In genomic region chr11:714436-714835, GRCh38 we compare ENCODE assay signal across 23 cellular contexts. TPM values are rescaled to one million over a fixed set of nuclear protein-coding genes. Genes with fewer than 3 reads are reported as not detected.
DNase-seq lines count a peak whose midpoint lies in the region; ATAC-seq, FAIRE-seq and TF ChIP-seq lines count a peak whose summit lies in the region.
"Had no signal": no experiment of that assay in that cellular context is flagged by ENCODE, and none has a peak within 500 bp of the region (broad histone marks: within the 10 kb centered on the region; RNA-seq: fewer than 3 reads in every experiment).

No MANE protein-coding gene starts in this region.

- no TSS peak for BruUV-seq in HepG2 (replicated peaks; lab: Mats Ljungman, UMichigan)

- H3K9me3 ChIP-seq in HepG2 (ENCODE audit: low read length) (no peaks in the 10 kb centered on the region), right lobe of liver (no peaks in the 10 kb centered on the region), psoas muscle (no peaks in the 10 kb centered on the region)
- H3K9me3 ChIP-seq: A549, BE2C, HAP-1 had no signal

- peaks cover 4 to 15% of the 10 kb centered on the region in 2 experiments; a peak in 4 of 5 replicates for H3K36me3 ChIP-seq in HepG2 (replicated peaks in 1 of 2; ENCODE audit: control insufficient read depth in 1 of 2, insufficient read depth in 2 of 2, low read length in 2 of 2)
- peaks cover 0 to 9% (median 2%) of the 10 kb centered on the region in 4 donors for H3K36me3 ChIP-seq in right lobe of liver
- no peaks in the 10 kb centered on the region for H3K36me3 ChIP-seq in psoas muscle (ENCODE audit: insufficient read depth in 1 of 2, low read depth in 1 of 2)
- H3K36me3 ChIP-seq: BE2C; BLaER1 treated with 17β-estradiol and CSF1 and Interleukin-3, amounts not matched to agents 10 nM and 100 nM; HAP-1 had no signal

- H3K4me3 ChIP-seq in HepG2 (replicated peaks in 1 of 3; ENCODE audit: insufficient read depth in 1 of 3, low read depth in 2 of 3, low read length in 3 of 3) (no peak overlapping the region), right lobe of liver (no peak overlapping the region), psoas muscle (no peak overlapping the region)
- H3K4me3 ChIP-seq: A549; BLaER1 treated with 17β-estradiol and CSF1 and Interleukin-3, amounts not matched to agents 10 nM and 100 nM; HAP-1 had no signal

- no peak for TF ChIP-seq EP300 in HepG2 (IDR thresholded peaks at IDR 0.05; ENCODE audit: low read depth in 2 of 2, low read length in 2 of 2)
- TF ChIP-seq EP300 in HepG2 (CRISPR knock-in tag; IDR thresholded peaks at IDR 0.05; ENCODE audit: borderline replicate concordance) = no peak

- peak overlapping the region; percentile 68 for H3K27ac Mint-ChIP-seq in type B pancreatic cell
- H3K27ac Mint-ChIP-seq: CD4-positive, alpha-beta T cell; HFFc6 had no signal

- no peak overlapping the region for H2AFZ ChIP-seq in HepG2 (ENCODE audit: low read length)

- ATAC-seq in HepG2 = no peak
- ATAC-seq in right lobe of liver = no peak
- no peak for ATAC-seq in esophagus mucosa
- ATAC-seq in psoas muscle = no peak
- ATAC-seq: A549 had no signal

- H3K4me1 ChIP-seq in HepG2 (ENCODE audit: insufficient read depth, low read length) (peaks cover 60% of the 10 kb centered on the region), right lobe of liver (peaks cover 0 to 25% (median 10%) of the 10 kb centered on the region in 4 donors), psoas muscle (no peaks in the 10 kb centered on the region)
- H3K4me1 ChIP-seq: BE2C, HAP-1 had no signal

- no peak for TF ChIP-seq RAD21 in HepG2 (CRISPR knock-in tag; IDR thresholded peaks at IDR 0.05)

- FAIRE-seq in HepG2 (lab: Jason Lieb, UNC) = no peak
- FAIRE-seq: A549, GM12892, H54 had no signal

- TF ChIP-seq POLR2A in HepG2 (IDR thresholded peaks at IDR 0.05; ENCODE audit: insufficient read depth in 1 of 2, low read depth in 2 of 2, low read length in 2 of 2) (no peak), right lobe of liver (IDR thresholded peaks at IDR 0.05) (no peak)

- H3K4me3 Mint-ChIP-seq in type B pancreatic cell = no peak overlapping the region
- H3K4me3 Mint-ChIP-seq: CD4-positive, alpha-beta T cell; HFFc6 had no signal

- TF ChIP-seq CTCF in HepG2 (CRISPR knock-in tag; IDR thresholded peaks at IDR 0.05) (no peak), right lobe of liver (IDR thresholded peaks at IDR 0.05) (no peak), type B pancreatic cell (conservative IDR thresholded peaks at IDR 0.05) (no peak), psoas muscle (IDR thresholded peaks at IDR 0.05) (no peak)

- no peak for DNase-seq in HepG2 (ENCODE audit: low spot score)
- DNase-seq in right lobe of liver = no peak
- DNase-seq in iPS-NIHi11 (ENCODE audit: low spot score) = peak; percentile 1
- DNase-seq in type B pancreatic cell (ENCODE audit: extremely low spot score, unreplicated experiment) = no peak
- DNase-seq in psoas muscle = no peak
- DNase-seq: 8988T; ACHN; AML-193; BE2C; Calu3; CD4-positive, alpha-beta T cell; CD8-positive, alpha-beta memory T cell; DMS53; DMS79 treated with DMSO at 0.1 percent for 48 hours; GOT3; HFFc6 had no signal

- peaks cover 14% of the 10 kb centered on the region for H3K4me1 Mint-ChIP-seq in type B pancreatic cell (ENCODE audit: unreplicated experiment)

- peaks cover 5% of the 10 kb centered on the region; the same call in 1 of the 2 replicates for H4K20me1 ChIP-seq in HepG2 (ENCODE audit: insufficient read depth, low read length)

- intact Hi-C loops in HepG2 (cut with micrococcal nuclease; ENCODE audit: unreplicated experiment) (no loop called here), right lobe of liver (cut with DNase I) (no loop called here), psoas muscle (cut with DNase I) (no loop called here)

- H3K36me3 Mint-ChIP-seq in type B pancreatic cell = peaks cover 11% of the 10 kb centered on the region
- H3K36me3 Mint-ChIP-seq: CD8-positive, alpha-beta memory T cell had no signal

- H3K27me3 Mint-ChIP-seq in type B pancreatic cell = peaks cover 4% of the 10 kb centered on the region

- H3K27me3 ChIP-seq in HepG2 (ENCODE audit: control insufficient read depth in 1 of 2, insufficient read depth in 2 of 2, low read length in 2 of 2) (no peaks in the 10 kb centered on the region), right lobe of liver (no peaks in the 10 kb centered on the region), psoas muscle (ENCODE audit: insufficient read depth in 3 of 3, low read length in 2 of 3) (peaks cover 0 to 39% (median 5%) of the 10 kb centered on the region in 3 donors)

- no peak overlapping the region for H3K9ac ChIP-seq in HepG2 (ENCODE audit: insufficient read depth, low read depth, low read length)
- H3K9ac ChIP-seq: BLaER1 treated with 17β-estradiol and CSF1 and Interleukin-3, amounts not matched to agents 10 nM and 100 nM had no signal

- POLR2A ChIA-PET in HepG2 (lab: Yijun Ruan, JAX) = interaction anchor here (1.8 to 2.9 kb wide), 2 partner anchors 7 to 10 kb away, joined by 12 to 24 read pairs; no protein-coding TSS in a partner anchor

- in situ Hi-C loops in HepG2 (cut with HindIII; ENCODE audit: extremely low pct_ligation_motif_present, low pct_unique_long_range_greater_than_20kb) = no loop called here

- 99% methylated on average over 6 of the region's 6 CpGs for WGBS in HepG2 (ENCODE audit: low lambda C conversion rate)
- WGBS in right lobe of liver (ENCODE audit: insufficient coverage, low coverage, low lambda C conversion rate, missing lambda C conversion rate) = 100% methylated on average over 2 of the region's 6 CpGs
- WGBS in psoas muscle, 3 donors = 96 to 99% (median 96%) methylated on average over 6 of the region's 6 CpGs

- H3K79me2 ChIP-seq in HepG2 (ENCODE audit: insufficient read depth, low read length) = peaks cover 40% of the 10 kb centered on the region

- no peak overlapping the region for H3K4me2 ChIP-seq in HepG2 (ENCODE audit: low read depth, low read length)
- H3K4me2 ChIP-seq: A549; BLaER1 treated with 17β-estradiol and CSF1 and Interleukin-3, amounts not matched to agents 10 nM and 100 nM had no signal

- H3K27ac ChIP-seq in HepG2 (ENCODE audit: extremely low read length, insufficient read depth, low read length) (peak overlapping the region; percentile 30), right lobe of liver (no peak overlapping the region), psoas muscle (no peak overlapping the region)
- H3K27ac ChIP-seq: BLaER1 treated with 17β-estradiol and CSF1 and Interleukin-3, amounts not matched to agents 10 nM and 100 nM had no signal

- no peaks in the 10 kb centered on the region for H3K9me3 Mint-ChIP-seq in type B pancreatic cell
- H3K9me3 Mint-ChIP-seq: HFFc6 had no signal

- CTCF ChIA-PET in HepG2 (lab: Yijun Ruan, JAX; ENCODE audit: low intra/inter-chr PET ratio, low total read pairs) = no interaction called here

RNA-seq across cellular contexts. Expression of gene EPS8L2, which starts 8.4 kb away (rescaled TPM):
- total RNA-seq in HepG2 (2016; rRNA removed; fragmentation: Illumina TruSeq; extraction: Trizol) (55.6 and 89.3 TPM in 2 replicates), right lobe of liver (100 to 1,000 TPM in 5 of 6 experiments, 10 to 100 TPM in 1; 95.8 to 184 (median 120) TPM), type B pancreatic cell (ENCODE audit: low replicate concordance) (218 and 497 TPM in 2 replicates), esophagus mucosa (259 TPM), psoas muscle (1 to 10 TPM in 3 of 4 donors, under 1 TPM in 1; 0.89 to 3.1 (median 1.5) TPM)
- 23.4 and 26.5 TPM in 2 replicates for total RNA-seq in HepG2 (2016; cell fraction: cytosol; rRNA removed; fragmentation: Illumina TruSeq; extraction: Trizol; ENCODE audit: low read depth)
- total RNA-seq in HepG2 (2016; cell fraction: insoluble cytoplasmic fraction; rRNA removed; fragmentation: Illumina TruSeq; extraction: Trizol) = 59.5 and 96.0 TPM in 2 replicates
- 40.7 and 48.2 TPM in 2 replicates for total RNA-seq in HepG2 (2016; cell fraction: membrane; rRNA removed; fragmentation: Illumina TruSeq; extraction: Trizol)
- total RNA-seq in HepG2 (2016; cell fraction: nucleus; rRNA removed; fragmentation: Illumina TruSeq; extraction: Trizol) = 113 TPM in 2 replicates
- polyA plus RNA-seq in HepG2 (2011; rRNA removed) (416 and 597 TPM in 2 replicates), psoas muscle (under 1 TPM; 0.47 to 0.63 (median 0.56) TPM)
- 128 and 201 TPM in 2 replicates for polyA plus RNA-seq in HepG2 (2011; cell fraction: cytosol; rRNA removed)
- polyA plus RNA-seq in HepG2 (2011; cell fraction: nucleus; rRNA removed) = 5,456 and 6,377 TPM in 2 replicates
- 164 and 263 TPM in 2 replicates for polyA plus RNA-seq in HepG2 (2012)
- polyA plus RNA-seq in HepG2 (2016; cell fraction: cytosol; fragmentation: Illumina TruSeq; extraction: Trizol; ENCODE audit: low read depth) = 26.4 and 28.2 TPM in 2 replicates
- polyA plus RNA-seq in HepG2 (2016; cell fraction: insoluble cytoplasmic fraction; fragmentation: Illumina TruSeq; extraction: Trizol; ENCODE audit: low read depth) = 71.6 and 87.9 TPM in 2 replicates
- 43.4 and 44.2 TPM in 2 replicates for polyA plus RNA-seq in HepG2 (2016; cell fraction: membrane; fragmentation: Illumina TruSeq; extraction: Trizol; ENCODE audit: low read depth)
- 595 and 650 TPM in 2 replicates for polyA plus RNA-seq in HepG2 (2016; cell fraction: nucleus; fragmentation: Illumina TruSeq; extraction: Trizol; ENCODE audit: insufficient read depth, low read depth)
- 35.7 and 322 TPM in 2 replicates for polyA minus RNA-seq in HepG2 (2011; rRNA and poly(A)+ RNA removed; ENCODE audit: low replicate concordance)
- 77.0 and 84.5 TPM in 2 replicates for polyA minus RNA-seq in HepG2 (2011; cell fraction: cytosol; rRNA and poly(A)+ RNA removed)
- polyA minus RNA-seq in HepG2 (2011; cell fraction: nucleus; rRNA and poly(A)+ RNA removed) = 292 and 312 TPM in 2 replicates
- polyA plus RNA-seq: CD14-positive monocyte had no signal

RNA-seq across cellular contexts. Expression of gene TMEM80, which starts 18.8 kb away (rescaled TPM):
- 2.7 and 5.6 TPM in 2 replicates for total RNA-seq in HepG2 (2016; rRNA removed; fragmentation: Illumina TruSeq; extraction: Trizol)
- total RNA-seq in HepG2 (2016; cell fraction: cytosol; rRNA removed; fragmentation: Illumina TruSeq; extraction: Trizol; ENCODE audit: low read depth) = 0.71 and 1.1 TPM in 2 replicates
- 2.5 and 6.4 TPM in 2 replicates for total RNA-seq in HepG2 (2016; cell fraction: insoluble cytoplasmic fraction; rRNA removed; fragmentation: Illumina TruSeq; extraction: Trizol)
- 2.9 and 3.2 TPM in 2 replicates for total RNA-seq in HepG2 (2016; cell fraction: membrane; rRNA removed; fragmentation: Illumina TruSeq; extraction: Trizol)
- 6.8 and 8.5 TPM in 2 replicates for total RNA-seq in HepG2 (2016; cell fraction: nucleus; rRNA removed; fragmentation: Illumina TruSeq; extraction: Trizol)
- polyA plus RNA-seq in HepG2 (2011; rRNA removed) = 17.1 and 20.9 TPM in 2 replicates
- polyA plus RNA-seq in HepG2 (2011; cell fraction: cytosol; rRNA removed) = 13.5 and 14.1 TPM in 2 replicates
- 42.7 and 42.8 TPM in 2 replicates for polyA plus RNA-seq in HepG2 (2011; cell fraction: nucleus; rRNA removed)
- 20.6 and 20.8 TPM in 2 replicates for polyA plus RNA-seq in HepG2 (2012)
- polyA plus RNA-seq in HepG2 (2016; cell fraction: cytosol; fragmentation: Illumina TruSeq; extraction: Trizol; ENCODE audit: low read depth) = 1.3 and 1.4 TPM in 2 replicates
- polyA plus RNA-seq in HepG2 (2016; cell fraction: insoluble cytoplasmic fraction; fragmentation: Illumina TruSeq; extraction: Trizol; ENCODE audit: low read depth) = 3.6 and 3.8 TPM in 2 replicates
- polyA plus RNA-seq in HepG2 (2016; cell fraction: membrane; fragmentation: Illumina TruSeq; extraction: Trizol; ENCODE audit: low read depth) = 2.4 and 2.9 TPM in 2 replicates
- polyA plus RNA-seq in HepG2 (2016; cell fraction: nucleus; fragmentation: Illumina TruSeq; extraction: Trizol; ENCODE audit: insufficient read depth, low read depth) = 21.0 and 22.8 TPM in 2 replicates
- polyA minus RNA-seq in HepG2 (2011; rRNA and poly(A)+ RNA removed; ENCODE audit: low replicate concordance) = 5.4 and 7.9 TPM in 2 replicates
- polyA minus RNA-seq in HepG2 (2011; cell fraction: cytosol; rRNA and poly(A)+ RNA removed) = 1.9 and 3.8 TPM in 2 replicates
- 11.6 and 13.4 TPM in 2 replicates for polyA minus RNA-seq in HepG2 (2011; cell fraction: nucleus; rRNA and poly(A)+ RNA removed)
- total RNA-seq in right lobe of liver = 10 to 100 TPM in 3 of 6 experiments, 1 to 10 TPM in 3; 6.9 to 15.5 (median 10.5) TPM
- total RNA-seq in type B pancreatic cell (ENCODE audit: low replicate concordance) = 23.2 and 37.4 TPM in 2 replicates
- 15.7 TPM for total RNA-seq in esophagus mucosa
- total RNA-seq in psoas muscle = 10 to 100 TPM in 2 of 4 donors, 1 to 10 TPM in 2; 5.9 to 15.7 (median 9.7) TPM
- 10 to 100 TPM in 2 of 3 donors, 1 to 10 TPM in 1; 7.4 to 16.3 (median 10.1) TPM for polyA plus RNA-seq in psoas muscle

RNA-seq across cellular contexts. Expression of gene DEAF1, which starts 19.4 kb away (rescaled TPM):
- total RNA-seq in HepG2 (2016; rRNA removed; fragmentation: Illumina TruSeq; extraction: Trizol) = 18.2 and 29.6 TPM in 2 replicates
- 52.0 and 58.7 TPM in 2 replicates for total RNA-seq in HepG2 (2016; cell fraction: cytosol; rRNA removed; fragmentation: Illumina TruSeq; extraction: Trizol; ENCODE audit: low read depth)
- total RNA-seq in HepG2 (2016; cell fraction: insoluble cytoplasmic fraction; rRNA removed; fragmentation: Illumina TruSeq; extraction: Trizol) = 20.8 and 32.8 TPM in 2 replicates
- 63.0 and 70.8 TPM in 2 replicates for total RNA-seq in HepG2 (2016; cell fraction: membrane; rRNA removed; fragmentation: Illumina TruSeq; extraction: Trizol)
- total RNA-seq in HepG2 (2016; cell fraction: nucleus; rRNA removed; fragmentation: Illumina TruSeq; extraction: Trizol) = 23.5 and 24.2 TPM in 2 replicates
- 22.3 and 31.6 TPM in 2 replicates for polyA plus RNA-seq in HepG2 (2011; rRNA removed)
- polyA plus RNA-seq in HepG2 (2011; cell fraction: cytosol; rRNA removed) = 18.7 and 21.9 TPM in 2 replicates
- polyA plus RNA-seq in HepG2 (2011; cell fraction: nucleus; rRNA removed) = 48.8 and 50.2 TPM in 2 replicates
- polyA plus RNA-seq in HepG2 (2012) = 24.8 and 28.9 TPM in 2 replicates
- 54.2 and 64.1 TPM in 2 replicates for polyA plus RNA-seq in HepG2 (2016; cell fraction: cytosol; fragmentation: Illumina TruSeq; extraction: Trizol; ENCODE audit: low read depth)
- polyA plus RNA-seq in HepG2 (2016; cell fraction: insoluble cytoplasmic fraction; fragmentation: Illumina TruSeq; extraction: Trizol; ENCODE audit: low read depth) = 20.0 and 24.6 TPM in 2 replicates
- 53.8 and 73.1 TPM in 2 replicates for polyA plus RNA-seq in HepG2 (2016; cell fraction: membrane; fragmentation: Illumina TruSeq; extraction: Trizol; ENCODE audit: low read depth)
- 41.0 and 44.0 TPM in 2 replicates for polyA plus RNA-seq in HepG2 (2016; cell fraction: nucleus; fragmentation: Illumina TruSeq; extraction: Trizol; ENCODE audit: insufficient read depth, low read depth)
- polyA minus RNA-seq in HepG2 (2011; rRNA and poly(A)+ RNA removed; ENCODE audit: low replicate concordance) = 25.5 and 31.1 TPM in 2 replicates
- polyA minus RNA-seq in HepG2 (2011; cell fraction: cytosol; rRNA and poly(A)+ RNA removed) = 12.7 and 21.4 TPM in 2 replicates
- polyA minus RNA-seq in HepG2 (2011; cell fraction: nucleus; rRNA and poly(A)+ RNA removed) = 27.7 and 32.9 TPM in 2 replicates
- 10 to 100 TPM; 11.3 to 17.9 (median 14.0) TPM for total RNA-seq in right lobe of liver
- 41.0 and 48.1 TPM in 2 replicates for total RNA-seq in type B pancreatic cell (ENCODE audit: low replicate concordance)
- total RNA-seq in esophagus mucosa = 23.8 TPM
- 10 to 100 TPM; 15.0 to 30.0 (median 21.0) TPM for total RNA-seq in psoas muscle
- 10 to 100 TPM; 12.5 to 18.1 (median 15.3) TPM for polyA plus RNA-seq in psoas muscle

RNA-seq across cellular contexts. Expression of gene TALDO1, which starts 32.8 kb away (rescaled TPM):
- 240 and 336 TPM in 2 replicates for total RNA-seq in HepG2 (2016; rRNA removed; fragmentation: Illumina TruSeq; extraction: Trizol)
- total RNA-seq in HepG2 (2016; cell fraction: cytosol; rRNA removed; fragmentation: Illumina TruSeq; extraction: Trizol; ENCODE audit: low read depth) = 94.7 and 94.9 TPM in 2 replicates
- total RNA-seq in HepG2 (2016; cell fraction: insoluble cytoplasmic fraction; rRNA removed; fragmentation: Illumina TruSeq; extraction: Trizol) = 233 and 351 TPM in 2 replicates
- 97.2 and 101 TPM in 2 replicates for total RNA-seq in HepG2 (2016; cell fraction: membrane; rRNA removed; fragmentation: Illumina TruSeq; extraction: Trizol)
- 84.2 and 97.2 TPM in 2 replicates for total RNA-seq in HepG2 (2016; cell fraction: nucleus; rRNA removed; fragmentation: Illumina TruSeq; extraction: Trizol)
- polyA plus RNA-seq in HepG2 (2011; rRNA removed) = 88.1 and 107 TPM in 2 replicates
- polyA plus RNA-seq in HepG2 (2011; cell fraction: cytosol; rRNA removed) = 93.4 and 124 TPM in 2 replicates
- polyA plus RNA-seq in HepG2 (2011; cell fraction: nucleus; rRNA removed) = 50.1 and 56.3 TPM in 2 replicates
- polyA plus RNA-seq in HepG2 (2012) = 89.8 and 93.0 TPM in 2 replicates
- 78.6 and 81.5 TPM in 2 replicates for polyA plus RNA-seq in HepG2 (2016; cell fraction: cytosol; fragmentation: Illumina TruSeq; extraction: Trizol; ENCODE audit: low read depth)
- 291 and 296 TPM in 2 replicates for polyA plus RNA-seq in HepG2 (2016; cell fraction: insoluble cytoplasmic fraction; fragmentation: Illumina TruSeq; extraction: Trizol; ENCODE audit: low read depth)
- polyA plus RNA-seq in HepG2 (2016; cell fraction: membrane; fragmentation: Illumina TruSeq; extraction: Trizol; ENCODE audit: low read depth) = 74.1 and 77.8 TPM in 2 replicates
- polyA plus RNA-seq in HepG2 (2016; cell fraction: nucleus; fragmentation: Illumina TruSeq; extraction: Trizol; ENCODE audit: insufficient read depth, low read depth) = 141 and 146 TPM in 2 replicates
- polyA minus RNA-seq in HepG2 (2011; rRNA and poly(A)+ RNA removed; ENCODE audit: low replicate concordance) = 76.8 and 132 TPM in 2 replicates
- 46.9 and 78.3 TPM in 2 replicates for polyA minus RNA-seq in HepG2 (2011; cell fraction: cytosol; rRNA and poly(A)+ RNA removed)
- 15.8 and 16.4 TPM in 2 replicates for polyA minus RNA-seq in HepG2 (2011; cell fraction: nucleus; rRNA and poly(A)+ RNA removed)
- total RNA-seq in right lobe of liver = 100 to 1,000 TPM; 102 to 184 (median 150) TPM
- total RNA-seq in type B pancreatic cell (ENCODE audit: low replicate concordance) = 189 and 288 TPM in 2 replicates
- 263 TPM for total RNA-seq in esophagus mucosa
- total RNA-seq in psoas muscle = 100 to 1,000 TPM in 1 of 4 donors, 10 to 100 TPM in 3; 77.7 to 140 (median 81.8) TPM
- 10 to 100 TPM; 58.7 to 77.6 (median 65.9) TPM for polyA plus RNA-seq in psoas muscle

Comparison
In these comparisons a context has a peak if more than half of its experiments do, and no peak if none do; other contexts are left out.
1. RNA of gene EPS8L2, which starts 8.4 kb away (total RNA-seq): 259 TPM in esophagus mucosa (single experiment), 218 to 497 TPM in type B pancreatic cell, 95.8 to 184 TPM in right lobe of liver and 23.4 to 113 TPM in HepG2; 0.89 to 3.1 TPM in psoas muscle; every median in the first group is over 4 times any median in the second.